ENCODE assay signal across 2 cellular contexts in the genomic region with DNA sequence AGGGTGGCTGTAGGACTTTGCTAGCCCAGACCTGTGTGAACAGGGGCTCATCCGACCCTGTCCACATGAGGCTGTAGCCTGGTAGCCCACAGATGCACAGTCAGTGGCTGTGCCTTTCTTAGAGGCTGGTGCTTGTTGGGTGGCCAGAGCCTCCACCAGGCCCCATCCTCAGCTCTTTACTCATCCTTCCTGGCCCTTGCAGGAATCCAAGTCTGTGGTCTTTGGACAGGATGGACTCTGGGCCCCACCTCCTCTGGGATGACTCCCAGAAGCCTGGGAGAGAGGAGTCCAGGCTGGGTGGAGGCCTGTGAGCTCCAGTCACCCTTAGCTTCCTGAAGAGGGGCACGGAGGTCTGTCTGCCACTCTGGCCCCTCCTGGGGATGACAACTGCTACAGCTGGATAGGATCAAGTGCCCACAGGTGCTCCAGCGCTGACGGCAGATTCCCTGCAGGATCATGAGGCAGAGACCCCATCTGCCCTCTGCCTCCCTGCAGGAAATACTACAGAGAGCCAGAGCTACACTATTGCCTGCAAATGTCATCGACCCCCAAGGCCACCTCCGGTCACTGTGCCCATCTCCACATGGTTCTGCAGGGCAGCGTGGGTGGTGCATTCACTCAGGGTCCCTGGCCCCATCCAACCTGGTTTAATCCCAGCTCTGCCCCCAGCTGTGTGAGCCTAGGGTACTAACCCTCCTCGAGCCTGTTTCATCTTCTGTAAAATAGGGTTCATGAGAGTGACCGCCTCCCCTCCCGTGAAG.
TF ChIP-seq lines count a peak whose summit lies in the region.

No MANE protein-coding gene starts in this region.

TF ChIP-seq in SK-N-SH, 30 proteins besides CTCF, POLR2A, EP300 and RAD21 (continued from another document):
- no peak for TF ChIP-seq USF2 (IDR thresholded peaks at IDR 0.05; ENCODE audit: borderline replicate concordance, low read depth, low read length)

TF ChIP-seq in SK-N-SH treated with all-trans-retinoic acid at 6 μM for 48 hours, 23 proteins besides CTCF, POLR2A, EP300 and RAD21 (continued from another document):
- TF ChIP-seq, protein P1, sequence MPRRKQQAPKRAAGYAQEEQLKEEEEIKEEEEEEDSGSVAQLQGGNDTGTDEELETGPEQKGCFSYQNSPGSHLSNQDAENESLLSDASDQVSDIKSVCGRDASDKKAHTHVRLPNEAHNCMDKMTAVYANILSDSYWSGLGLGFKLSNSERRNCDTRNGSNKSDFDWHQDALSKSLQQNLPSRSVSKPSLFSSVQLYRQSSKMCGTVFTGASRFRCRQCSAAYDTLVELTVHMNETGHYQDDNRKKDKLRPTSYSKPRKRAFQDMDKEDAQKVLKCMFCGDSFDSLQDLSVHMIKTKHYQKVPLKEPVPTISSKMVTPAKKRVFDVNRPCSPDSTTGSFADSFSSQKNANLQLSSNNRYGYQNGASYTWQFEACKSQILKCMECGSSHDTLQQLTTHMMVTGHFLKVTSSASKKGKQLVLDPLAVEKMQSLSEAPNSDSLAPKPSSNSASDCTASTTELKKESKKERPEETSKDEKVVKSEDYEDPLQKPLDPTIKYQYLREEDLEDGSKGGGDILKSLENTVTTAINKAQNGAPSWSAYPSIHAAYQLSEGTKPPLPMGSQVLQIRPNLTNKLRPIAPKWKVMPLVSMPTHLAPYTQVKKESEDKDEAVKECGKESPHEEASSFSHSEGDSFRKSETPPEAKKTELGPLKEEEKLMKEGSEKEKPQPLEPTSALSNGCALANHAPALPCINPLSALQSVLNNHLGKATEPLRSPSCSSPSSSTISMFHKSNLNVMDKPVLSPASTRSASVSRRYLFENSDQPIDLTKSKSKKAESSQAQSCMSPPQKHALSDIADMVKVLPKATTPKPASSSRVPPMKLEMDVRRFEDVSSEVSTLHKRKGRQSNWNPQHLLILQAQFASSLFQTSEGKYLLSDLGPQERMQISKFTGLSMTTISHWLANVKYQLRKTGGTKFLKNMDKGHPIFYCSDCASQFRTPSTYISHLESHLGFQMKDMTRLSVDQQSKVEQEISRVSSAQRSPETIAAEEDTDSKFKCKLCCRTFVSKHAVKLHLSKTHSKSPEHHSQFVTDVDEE (CRISPR knock-in tag; IDR thresholded peaks at IDR 0.05): no peak
- TF ChIP-seq CSRNP3 (CRISPR knock-in tag; IDR thresholded peaks at IDR 0.05): no peak
- TF ChIP-seq GLIS3 (CRISPR knock-in tag; IDR thresholded peaks at IDR 0.05): no peak
- TF ChIP-seq OSR1 (CRISPR knock-in tag; IDR thresholded peaks at IDR 0.05): no peak
- TF ChIP-seq ESRRG (CRISPR knock-in tag; IDR thresholded peaks at IDR 0.05): no peak
- no peak for TF ChIP-seq ZNF70 (CRISPR knock-in tag; IDR thresholded peaks at IDR 0.05)
- no peak for TF ChIP-seq ZNF8 (CRISPR knock-in tag; IDR thresholded peaks at IDR 0.05)
- TF ChIP-seq, protein P2, sequence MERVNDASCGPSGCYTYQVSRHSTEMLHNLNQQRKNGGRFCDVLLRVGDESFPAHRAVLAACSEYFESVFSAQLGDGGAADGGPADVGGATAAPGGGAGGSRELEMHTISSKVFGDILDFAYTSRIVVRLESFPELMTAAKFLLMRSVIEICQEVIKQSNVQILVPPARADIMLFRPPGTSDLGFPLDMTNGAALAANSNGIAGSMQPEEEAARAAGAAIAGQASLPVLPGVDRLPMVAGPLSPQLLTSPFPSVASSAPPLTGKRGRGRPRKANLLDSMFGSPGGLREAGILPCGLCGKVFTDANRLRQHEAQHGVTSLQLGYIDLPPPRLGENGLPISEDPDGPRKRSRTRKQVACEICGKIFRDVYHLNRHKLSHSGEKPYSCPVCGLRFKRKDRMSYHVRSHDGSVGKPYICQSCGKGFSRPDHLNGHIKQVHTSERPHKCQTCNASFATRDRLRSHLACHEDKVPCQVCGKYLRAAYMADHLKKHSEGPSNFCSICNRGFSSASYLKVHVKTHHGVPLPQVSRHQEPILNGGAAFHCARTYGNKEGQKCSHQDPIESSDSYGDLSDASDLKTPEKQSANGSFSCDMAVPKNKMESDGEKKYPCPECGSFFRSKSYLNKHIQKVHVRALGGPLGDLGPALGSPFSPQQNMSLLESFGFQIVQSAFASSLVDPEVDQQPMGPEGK (CRISPR knock-in tag; IDR thresholded peaks at IDR 0.05; ENCODE audit: borderline replicate concordance): no peak
- TF ChIP-seq ZFP3 (CRISPR knock-in tag; IDR thresholded peaks at IDR 0.05): no peak
- no peak for TF ChIP-seq TOX (CRISPR knock-in tag; IDR thresholded peaks at IDR 0.05; ENCODE audit: borderline replicate concordance)
- TF ChIP-seq ZC3H10 (CRISPR knock-in tag; IDR thresholded peaks at IDR 0.05): no peak
- TF ChIP-seq SNAI2 (CRISPR knock-in tag; IDR thresholded peaks at IDR 0.05): no peak
- no peak for TF ChIP-seq BACH2 (CRISPR knock-in tag; IDR thresholded peaks at IDR 0.05; ENCODE audit: borderline replicate concordance)
- TF ChIP-seq, protein P3, sequence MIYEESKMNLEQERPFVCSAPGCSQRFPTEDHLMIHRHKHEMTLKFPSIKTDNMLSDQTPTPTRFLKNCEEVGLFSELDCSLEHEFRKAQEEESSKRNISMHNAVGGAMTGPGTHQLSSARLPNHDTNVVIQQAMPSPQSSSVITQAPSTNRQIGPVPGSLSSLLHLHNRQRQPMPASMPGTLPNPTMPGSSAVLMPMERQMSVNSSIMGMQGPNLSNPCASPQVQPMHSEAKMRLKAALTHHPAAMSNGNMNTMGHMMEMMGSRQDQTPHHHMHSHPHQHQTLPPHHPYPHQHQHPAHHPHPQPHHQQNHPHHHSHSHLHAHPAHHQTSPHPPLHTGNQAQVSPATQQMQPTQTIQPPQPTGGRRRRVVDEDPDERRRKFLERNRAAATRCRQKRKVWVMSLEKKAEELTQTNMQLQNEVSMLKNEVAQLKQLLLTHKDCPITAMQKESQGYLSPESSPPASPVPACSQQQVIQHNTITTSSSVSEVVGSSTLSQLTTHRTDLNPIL (CRISPR knock-in tag; IDR thresholded peaks at IDR 0.05; ENCODE audit: low read depth): no peak
- TF ChIP-seq RARB (CRISPR knock-in tag; IDR thresholded peaks at IDR 0.05): no peak
- TF ChIP-seq ZNF565 (CRISPR knock-in tag; conservative IDR thresholded peaks at IDR 0.05; ENCODE audit: low read depth): no peak
TF ChIP-seq in SK-N-SH treated with all-trans-retinoic acid at 6 μM for 48 hours: peak in this region for 0.
